In genomic region chr3:25901796-25902195, GRCh38 we compare ENCODE assay signal across 16 cellular contexts.
"Had no signal": no experiment of that assay in that cellular context is flagged by ENCODE, and none has a peak within 500 bp of the region (broad histone marks: within the 10 kb centered on the region; RNA-seq: fewer than 3 reads in every experiment).

No MANE protein-coding gene starts in this region.

- H3K9me3 Mint-ChIP-seq: activated B cell treated with CpG ODN at 0.5 μM for 24 hours; activated CD8-positive, alpha-beta T cell treated with anti-CD3 and anti-CD28 coated beads for 36 hours; activated T-helper 2 cell treated with anti-CD3 and anti-CD28 coated beads, Interferon-gamma antibody, Interleukin-2, Interleukin-4, amounts not matched to agents 10 μg/mL and 5 μg/mL and 100 μg/mL, durations not matched to agents 14 hours and 24 hours and 36 hours; dendritic cell treated with granulocyte-macrophage colony-stimulating factor and Interleukin-4, amounts not matched to agents 40 ng/mL and 50 ng/mL, for 4 days; nephron; stimulated activated naive B cell treated with anti-CD40 and anti-IgM and Interleukin-4, amounts not matched to agents 10 μg/mL and 1 μg/mL and 100 μg/mL, for 72 hours had no signal

- H3K4me1 Mint-ChIP-seq: stimulated activated naive B cell treated with anti-CD40 and anti-IgM and Interleukin-4, amounts not matched to agents 10 μg/mL and 1 μg/mL and 100 μg/mL, for 72 hours had no signal

- H3K27me3 Mint-ChIP-seq: activated B cell treated with CpG ODN at 0.5 μM for 24 hours; activated CD8-positive, alpha-beta T cell treated with anti-CD3 and anti-CD28 coated beads for 36 hours; stimulated activated naive B cell treated with anti-CD40 and anti-IgM and Interleukin-4, amounts not matched to agents 10 μg/mL and 1 μg/mL and 100 μg/mL, for 72 hours had no signal

- ATAC-seq: activated CD8-positive, alpha-beta T cell treated with anti-CD3 and anti-CD28 coated beads for 36 hours; lower lobe of right lung; stimulated activated naive B cell treated with anti-CD40 and anti-IgM and Interleukin-4, amounts not matched to agents 10 μg/mL and 1 μg/mL and 100 μg/mL, for 72 hours had no signal

- H3K36me3 ChIP-seq: ascending aorta, esophagus squamous epithelium, lower lobe of right lung, sigmoid colon, spleen had no signal

- H3K27me3 ChIP-seq: ascending aorta, esophagus squamous epithelium, sigmoid colon, spleen had no signal

- DNase-seq: activated B cell treated with CpG ODN at 0.5 μM for 24 hours; activated CD4-positive, alpha-beta T cell treated with anti-CD3 and anti-CD28 coated beads for 48 hours; activated CD8-positive, alpha-beta T cell treated with anti-CD3 and anti-CD28 coated beads for 36 hours; activated naive CD4-positive, alpha-beta T cell treated with Interleukin-2 at 50 U/mL for 16 hours; activated T-cell treated with anti-CD3 and anti-CD28 coated beads, Interleukin-2, amount 50 U/mL, for 1 hour; effector CD8-positive, alpha-beta T cell; esophagus squamous epithelium; lower lobe of right lung; sigmoid colon; spleen; stimulated activated CD4-positive, alpha-beta T cell treated with anti-CD3 and anti-CD28 coated beads, Interleukin-4, amount 100 ng/mL, for 4 hours; stimulated activated naive B cell treated with anti-CD40 and anti-IgM and Interleukin-4, amounts not matched to agents 10 μg/mL and 1 μg/mL and 100 μg/mL, for 72 hours had no signal

- H3K27ac Mint-ChIP-seq: activated B cell treated with CpG ODN at 0.5 μM for 24 hours; activated CD8-positive, alpha-beta T cell treated with anti-CD3 and anti-CD28 coated beads for 36 hours; activated T-helper 2 cell treated with anti-CD3 and anti-CD28 coated beads, Interferon-gamma antibody, Interleukin-2, Interleukin-4, amounts not matched to agents 10 μg/mL and 5 μg/mL and 100 μg/mL, durations not matched to agents 14 hours and 24 hours and 36 hours; dendritic cell treated with granulocyte-macrophage colony-stimulating factor and Interleukin-4, amounts not matched to agents 40 ng/mL and 50 ng/mL, for 4 days; nephron; stimulated activated naive B cell treated with anti-CD40 and anti-IgM and Interleukin-4, amounts not matched to agents 10 μg/mL and 1 μg/mL and 100 μg/mL, for 72 hours had no signal

- H3K36me3 Mint-ChIP-seq: stimulated activated naive B cell treated with anti-CD40 and anti-IgM and Interleukin-4, amounts not matched to agents 10 μg/mL and 1 μg/mL and 100 μg/mL, for 72 hours had no signal

- H3K4me3 ChIP-seq: ascending aorta, esophagus squamous epithelium, lower lobe of right lung, sigmoid colon, spleen had no signal

- H3K9me3 ChIP-seq: ascending aorta, esophagus squamous epithelium, lower lobe of right lung, sigmoid colon, spleen had no signal

- H3K27ac ChIP-seq: ascending aorta, esophagus squamous epithelium, lower lobe of right lung, sigmoid colon, spleen had no signal

- H3K4me3 Mint-ChIP-seq: activated B cell treated with CpG ODN at 0.5 μM for 24 hours; activated CD8-positive, alpha-beta T cell treated with anti-CD3 and anti-CD28 coated beads for 36 hours; dendritic cell treated with granulocyte-macrophage colony-stimulating factor and Interleukin-4, amounts not matched to agents 40 ng/mL and 50 ng/mL, for 4 days; nephron; stimulated activated naive B cell treated with anti-CD40 and anti-IgM and Interleukin-4, amounts not matched to agents 10 μg/mL and 1 μg/mL and 100 μg/mL, for 72 hours had no signal

- H3K4me1 ChIP-seq: esophagus squamous epithelium, lower lobe of right lung, spleen had no signal
